Comparison of ENCODE assay signal across 8 cellular contexts in genomic region chr1:27634166-27634981, GRCh38. TPM values are rescaled to one million over a fixed set of nuclear protein-coding genes. Genes with fewer than 3 reads are reported as not detected.
DNase-seq lines count a peak whose midpoint lies in the region; TF ChIP-seq lines count a peak whose summit lies in the region.

No MANE protein-coding gene starts in this region.

- H3K4me1 ChIP-seq in mucosa of rectum (ENCODE audit: control insufficient read depth in 2 of 2, insufficient read depth in 2 of 2, low read length in 2 of 2) = peaks cover 5 to 25% of the 10 kb centered on the region in 2 donors

- peak overlapping the region; percentile 71 for H3K27ac Mint-ChIP-seq in T-helper 2 cell treated with Interferon-gamma antibody and Interleukin-4, amounts not matched to agents 5 μg/mL and 100 μg/mL, for 36 hours
- no peak overlapping the region for H3K27ac Mint-ChIP-seq in type B pancreatic cell

- H3K27ac ChIP-seq in mucosa of rectum (ENCODE audit: low read depth in 2 of 2, low read length in 2 of 2) = peak overlapping the region; percentile 38 to 68

- peak overlapping the region; percentile 50 for H3K4me3 Mint-ChIP-seq in T-helper 2 cell treated with Interferon-gamma antibody and Interleukin-4, amounts not matched to agents 5 μg/mL and 100 μg/mL, for 36 hours
- no peak overlapping the region for H3K4me3 Mint-ChIP-seq in type B pancreatic cell

- peaks cover 9 to 29% of the 10 kb centered on the region in 2 donors for H3K27me3 ChIP-seq in mucosa of rectum (ENCODE audit: control insufficient read depth in 2 of 2, insufficient read depth in 2 of 2, low read length in 2 of 2)

- H3K9me3 ChIP-seq in mucosa of rectum (ENCODE audit: control insufficient read depth in 2 of 2, low read length in 2 of 2) = no peaks in the 10 kb centered on the region

- H3K4me3 ChIP-seq in GM12875 (ENCODE audit: low read depth, low read length) (peak overlapping the region; percentile 76), mucosa of rectum (ENCODE audit: low read length in 2 of 2) (peak overlapping the region; percentile 57 to 68)

- no peaks in the 10 kb centered on the region for H3K36me3 ChIP-seq in mucosa of rectum (ENCODE audit: control insufficient read depth in 2 of 2, insufficient read depth in 2 of 2, low read length in 2 of 2)

- H3K36me3 Mint-ChIP-seq in T-helper 2 cell treated with Interferon-gamma antibody and Interleukin-4, amounts not matched to agents 5 μg/mL and 100 μg/mL, for 36 hours (ENCODE audit: low read depth) = no peaks in the 10 kb centered on the region
- H3K36me3 Mint-ChIP-seq in type B pancreatic cell = no peaks in the 10 kb centered on the region

- H3K4me1 Mint-ChIP-seq in T-helper 2 cell treated with Interferon-gamma antibody and Interleukin-4, amounts not matched to agents 5 μg/mL and 100 μg/mL, for 36 hours (ENCODE audit: low read depth) = peaks cover 52% of the 10 kb centered on the region
- peaks cover 14% of the 10 kb centered on the region for H3K4me1 Mint-ChIP-seq in type B pancreatic cell (ENCODE audit: unreplicated experiment)

- DNase-seq in T-helper 2 cell treated with Interferon-gamma antibody and Interleukin-4, amounts not matched to agents 5 μg/mL and 100 μg/mL, for 36 hours (ENCODE audit: low spot score) = peak; percentile 64
- DNase-seq in effector CD4-positive, alpha-beta T cell = peak; percentile 28
- no peak for DNase-seq in type B pancreatic cell (ENCODE audit: extremely low spot score, unreplicated experiment)
- DNase-seq in NCI-H1694 treated with DMSO at 0.1 percent for 48 hours (lab: John Stamatoyannopoulos, UW) = no peak
- no peak for DNase-seq in amniotic stem cell (lab: John Stamatoyannopoulos, UW)
- no peak for DNase-seq in mucosa of gallbladder (ENCODE audit: low spot score)

- H3K9me3 Mint-ChIP-seq in T-helper 2 cell treated with Interferon-gamma antibody and Interleukin-4, amounts not matched to agents 5 μg/mL and 100 μg/mL, for 36 hours = no peaks in the 10 kb centered on the region
- H3K9me3 Mint-ChIP-seq in type B pancreatic cell = no peaks in the 10 kb centered on the region

- H3K27me3 Mint-ChIP-seq in T-helper 2 cell treated with Interferon-gamma antibody and Interleukin-4, amounts not matched to agents 5 μg/mL and 100 μg/mL, for 36 hours (ENCODE audit: low read depth) = no peaks in the 10 kb centered on the region
- H3K27me3 Mint-ChIP-seq in type B pancreatic cell = peaks cover 39% of the 10 kb centered on the region

- TF ChIP-seq CTCF in GM12875 (IDR thresholded peaks at IDR 0.05; ENCODE audit: borderline replicate concordance, insufficient read depth, low read depth, low read length) (no peak), type B pancreatic cell (conservative IDR thresholded peaks at IDR 0.05) (peak; percentile 29)

- peak overlapping the region; percentile 58 to 63 for H3K9ac ChIP-seq in mucosa of rectum (ENCODE audit: low read depth in 1 of 2, low read length in 2 of 2)

RNA-seq across cellular contexts. Expression of gene FGR, which starts 0.6 kb away (rescaled TPM):
- total RNA-seq in type B pancreatic cell (ENCODE audit: low replicate concordance) (not detected in 2 replicates), mucosa of gallbladder (7.6 TPM)

RNA-seq across cellular contexts. Expression of gene AHDC1, which starts 30.4 kb away (rescaled TPM):
- total RNA-seq in type B pancreatic cell (ENCODE audit: low replicate concordance) (49.3 and 61.0 TPM in 2 replicates), mucosa of gallbladder (61.6 TPM)

RNA-seq across cellular contexts. Expression of gene IFI6, which starts 37.6 kb away (rescaled TPM):
- total RNA-seq in type B pancreatic cell (ENCODE audit: low replicate concordance) = 62.2 and 136 TPM in 2 replicates
- total RNA-seq in mucosa of gallbladder = 302 TPM

Comparison
In these comparisons a context has a peak if more than half of its experiments do, and no peak if none do; other contexts are left out.
1. DNase-seq: peak in T-helper 2 cell treated with Interferon-gamma antibody and Interleukin-4, amounts not matched to agents 5 μg/mL and 100 μg/mL, for 36 hours (single experiment) and effector CD4-positive, alpha-beta T cell (single experiment); none in type B pancreatic cell (single experiment), NCI-H1694 treated with DMSO at 0.1 percent for 48 hours (single experiment), amniotic stem cell (single experiment) and mucosa of gallbladder (single experiment).